18 cellular contexts compared by ENCODE assay signal in genomic region chr1:41582851-41583657, GRCh38.
DNase-seq lines count a peak whose midpoint lies in the region; ATAC-seq, FAIRE-seq and TF ChIP-seq lines count a peak whose summit lies in the region.
"Had no signal": no experiment of that assay in that cellular context is flagged by ENCODE, and none has a peak within 500 bp of the region (broad histone marks: within the 10 kb centered on the region; RNA-seq: fewer than 3 reads in every experiment).

No MANE protein-coding gene starts in this region.

- H3K4me1 Mint-ChIP-seq in activated naive CD8-positive, alpha-beta T cell treated with anti-CD3 and anti-CD28 coated beads, Interleukin-2, amount 50 U/mL, for 24 hours = peaks cover 20% of the 10 kb centered on the region
- peaks cover 11% of the 10 kb centered on the region for H3K4me1 Mint-ChIP-seq in activated naive CD8-positive, alpha-beta T cell treated with anti-CD3 and anti-CD28 coated beads for 36 hours
- no peaks in the 10 kb centered on the region for H3K4me1 Mint-ChIP-seq in neural crest cell

- H3K36me3 Mint-ChIP-seq in activated naive CD8-positive, alpha-beta T cell treated with anti-CD3 and anti-CD28 coated beads, Interleukin-2, amount 50 U/mL, for 24 hours (ENCODE audit: low read depth) = peaks cover 74% of the 10 kb centered on the region
- peaks cover 43% of the 10 kb centered on the region for H3K36me3 Mint-ChIP-seq in activated naive CD8-positive, alpha-beta T cell treated with anti-CD3 and anti-CD28 coated beads for 36 hours
- no peaks in the 10 kb centered on the region for H3K36me3 Mint-ChIP-seq in neural crest cell (ENCODE audit: low read depth)

- no peaks in the 10 kb centered on the region for H3K27me3 Mint-ChIP-seq in activated naive CD8-positive, alpha-beta T cell treated with anti-CD3 and anti-CD28 coated beads, Interleukin-2, amount 50 U/mL, for 24 hours
- H3K27me3 Mint-ChIP-seq in activated naive CD8-positive, alpha-beta T cell treated with anti-CD3 and anti-CD28 coated beads for 36 hours = no peaks in the 10 kb centered on the region
- H3K27me3 Mint-ChIP-seq in neural crest cell (ENCODE audit: low read depth) = no peaks in the 10 kb centered on the region

- H3K36me3 ChIP-seq in K562 (ENCODE audit: control insufficient read depth, insufficient read depth, low read length) (no peaks in the 10 kb centered on the region), vagina (no peaks in the 10 kb centered on the region), lower lobe of right lung (peaks cover 8% of the 10 kb centered on the region)
- H3K36me3 ChIP-seq: BE2C, MG63 had no signal

- BruUV-seq in K562 (replicated peaks; lab: Mats Ljungman, UMichigan) = no TSS peak

- H3K27ac ChIP-seq in K562 (ENCODE audit: extremely low read depth, low read depth, low read length) = no peak overlapping the region
- no peak overlapping the region for H3K27ac ChIP-seq in vagina
- H3K27ac ChIP-seq in lower lobe of right lung = no peak overlapping the region

- no peak overlapping the region for H3K4me2 ChIP-seq in K562 (ENCODE audit: insufficient read depth, low read length)

- POLR2A ChIA-PET in K562 (lab: Yijun Ruan, JAX) = no interaction called here

- FAIRE-seq in K562 (lab: Jason Lieb, UNC) = peak; percentile 19
- FAIRE-seq: D721Med had no signal

- H3K9me3 ChIP-seq in K562 (replicated peaks; ENCODE audit: control insufficient read depth, insufficient read depth, low read depth, low read length) (no peaks in the 10 kb centered on the region), vagina (no peaks in the 10 kb centered on the region), lower lobe of right lung (no peaks in the 10 kb centered on the region)
- H3K9me3 ChIP-seq: BE2C, MG63 had no signal

- no peak overlapping the region for H2AFZ ChIP-seq in K562 (ENCODE audit: low read depth, low read length)

- peaks cover 0 to 4% of the 10 kb centered on the region in 2 experiments; a peak in 1 of 5 replicates for H3K4me1 ChIP-seq in K562 (replicated peaks in 1 of 2; ENCODE audit: control insufficient read depth in 2 of 2, insufficient read depth in 2 of 2, low read length in 2 of 2)
- no peaks in the 10 kb centered on the region for H3K4me1 ChIP-seq in vagina
- H3K4me1 ChIP-seq in lower lobe of right lung = no peaks in the 10 kb centered on the region
- H3K4me1 ChIP-seq: BE2C had no signal

- H3K4me3 Mint-ChIP-seq in activated naive CD8-positive, alpha-beta T cell treated with anti-CD3 and anti-CD28 coated beads, Interleukin-2, amount 50 U/mL, for 24 hours = no peak overlapping the region
- no peak overlapping the region for H3K4me3 Mint-ChIP-seq in activated naive CD8-positive, alpha-beta T cell treated with anti-CD3 and anti-CD28 coated beads for 36 hours
- H3K4me3 Mint-ChIP-seq in neural crest cell = no peak overlapping the region
- H3K4me3 Mint-ChIP-seq: H9, HFFc6 had no signal

- 2% methylated on average over 36 of the region's 36 CpGs for WGBS in K562 (ENCODE audit: insufficient coverage, low coverage, missing lambda C conversion rate)

- intact Hi-C loops in K562 (cut with micrococcal nuclease) = no loop called here
- intact Hi-C loops in vagina (cut with DNase I) = no loop called here
- intact Hi-C loops in lower lobe of right lung (cut with DNase I) = no loop called here

- no peak for DNase-seq in activated naive CD8-positive, alpha-beta T cell treated with anti-CD3 and anti-CD28 coated beads, Interleukin-2, amount 50 U/mL, for 24 hours
- no peak for DNase-seq in activated naive CD8-positive, alpha-beta T cell treated with anti-CD3 and anti-CD28 coated beads for 36 hours
- DNase-seq in K562 (ENCODE audit: extremely low read depth in 1 of 4, low spot score in 3 of 4) (no peak), neural crest cell (ENCODE audit: low read depth, low spot score) (no peak), vagina (ENCODE audit: extremely low spot score in 2 of 2) (peak; percentile 56 to 77), lower lobe of right lung (no peak)
- DNase-seq: BE2C, DMS79, H9, HFFc6, MG63, NCI-H1417, NCI-H187, NCI-H446, NCI-H526, Right ventricle myocardium superior had no signal

- H3K27ac Mint-ChIP-seq in activated naive CD8-positive, alpha-beta T cell treated with anti-CD3 and anti-CD28 coated beads, Interleukin-2, amount 50 U/mL, for 24 hours = peak overlapping the region; percentile 50
- H3K27ac Mint-ChIP-seq in activated naive CD8-positive, alpha-beta T cell treated with anti-CD3 and anti-CD28 coated beads for 36 hours = no peak overlapping the region
- peak overlapping the region; percentile 19 for H3K27ac Mint-ChIP-seq in neural crest cell (ENCODE audit: unreplicated experiment)
- H3K27ac Mint-ChIP-seq: HFFc6 had no signal

- H3K27me3 ChIP-seq in K562 (ENCODE audit: control insufficient read depth in 2 of 2, insufficient read depth in 2 of 2, low read length in 2 of 2) = peaks cover 24 to 76% of the 10 kb centered on the region in 2 experiments
- no peaks in the 10 kb centered on the region for H3K27me3 ChIP-seq in vagina
- no peaks in the 10 kb centered on the region for H3K27me3 ChIP-seq in lower lobe of right lung (ENCODE audit: low read depth)
- H3K27me3 ChIP-seq: BE2C, MG63 had no signal

- no peak for ATAC-seq in activated naive CD8-positive, alpha-beta T cell treated with anti-CD3 and anti-CD28 coated beads, Interleukin-2, amount 50 U/mL, for 24 hours
- no peak for ATAC-seq in K562
- ATAC-seq in GM21423 (IDR thresholded peaks at IDR 0.05; ENCODE audit: unreplicated experiment) = no peak
- ATAC-seq in lower lobe of right lung = no peak

- H3K79me2 ChIP-seq in K562 (ENCODE audit: control insufficient read depth, insufficient read depth, low read length) = no peaks in the 10 kb centered on the region

- no peak for TF ChIP-seq EP300 in K562 (IDR thresholded peaks at IDR 0.05; ENCODE audit: low read length)

- H3K9me1 ChIP-seq in K562 (ENCODE audit: control insufficient read depth, insufficient read depth, low read length) = no peaks in the 10 kb centered on the region

- peaks cover 9% of the 10 kb centered on the region for H4K20me1 ChIP-seq in K562 (replicated peaks; ENCODE audit: control insufficient read depth, insufficient read depth, low read length)

- no peaks in the 10 kb centered on the region for H3K9me3 Mint-ChIP-seq in activated naive CD8-positive, alpha-beta T cell treated with anti-CD3 and anti-CD28 coated beads, Interleukin-2, amount 50 U/mL, for 24 hours
- H3K9me3 Mint-ChIP-seq in activated naive CD8-positive, alpha-beta T cell treated with anti-CD3 and anti-CD28 coated beads for 36 hours = no peaks in the 10 kb centered on the region
- no peaks in the 10 kb centered on the region for H3K9me3 Mint-ChIP-seq in neural crest cell
- H3K9me3 Mint-ChIP-seq: H9, HFFc6 had no signal

- in situ Hi-C loops in K562 (cut with MboI) = no loop called here

- TF ChIP-seq RAD21 in K562 (CRISPR knock-in tag; conservative IDR thresholded peaks at IDR 0.05 in 1 of 2, IDR thresholded peaks at IDR 0.05 in 1 of 2) = no peak

- TF ChIP-seq CTCF in K562 (IDR thresholded peaks at IDR 0.05 in 2 of 3, conservative IDR thresholded peaks at IDR 0.05 in 1 of 3; ENCODE audit: insufficient read depth in 2 of 3, low read depth in 1 of 3, low read length in 3 of 3) (no peak), neural crest cell (conservative IDR thresholded peaks at IDR 0.05) (no peak), vagina (IDR thresholded peaks at IDR 0.05) (no peak), lower lobe of right lung (IDR thresholded peaks at IDR 0.05) (no peak)

- TF ChIP-seq POLR2A in K562 (conservative IDR thresholded peaks at IDR 0.05) (no peak), vagina (IDR thresholded peaks at IDR 0.05) (no peak)

- H3K9ac ChIP-seq in K562 (ENCODE audit: insufficient read depth in 1 of 2, low read depth in 2 of 2, low read length in 2 of 2) = no peak overlapping the region

- CTCF ChIA-PET in K562 (lab: Yijun Ruan, JAX; ENCODE audit: low intra/inter-chr PET ratio) = no interaction called here

- H3K4me3 ChIP-seq in K562 = no peak overlapping the region
- H3K4me3 ChIP-seq in vagina = no peak overlapping the region
- no peak overlapping the region for H3K4me3 ChIP-seq in lower lobe of right lung
- H3K4me3 ChIP-seq: MG63 had no signal

TF ChIP-seq in K562, 482 proteins besides CTCF, POLR2A, EP300 and RAD21:
- no peak for TF ChIP-seq ZNF511 (CRISPR knock-in tag; IDR thresholded peaks at IDR 0.05)

Comparison
In these comparisons a context has a peak if more than half of its experiments do, and no peak if none do; other contexts are left out.
1. DNase-seq: peak in vagina (2 of 2); none in activated naive CD8-positive, alpha-beta T cell treated with anti-CD3 and anti-CD28 coated beads, Interleukin-2, amount 50 U/mL, for 24 hours (single experiment), activated naive CD8-positive, alpha-beta T cell treated with anti-CD3 and anti-CD28 coated beads for 36 hours (single experiment), K562 (0 of 4), neural crest cell (single experiment) and lower lobe of right lung (single experiment).